In genomic region chr9:127278372-127278771, GRCh38 we compare ENCODE assay signal across 16 cellular contexts. TPM values are rescaled to one million over a fixed set of nuclear protein-coding genes. Genes with fewer than 3 reads are reported as not detected.
DNase-seq lines count a peak whose midpoint lies in the region; ATAC-seq, FAIRE-seq and TF ChIP-seq lines count a peak whose summit lies in the region.
"Had no signal": no experiment of that assay in that cellular context is flagged by ENCODE, and none has a peak within 500 bp of the region (broad histone marks: within the 10 kb centered on the region; RNA-seq: fewer than 3 reads in every experiment).

No MANE protein-coding gene starts in this region.

- no peak overlapping the region for H3K4me3 Mint-ChIP-seq in activated T-helper 1 cell treated with anti-CD3 and anti-CD28 coated beads, Interleukin-12 subunit alpha, Interleukin-12 subunit beta, Interleukin-2, Interleukin-4 antibody, amounts not matched to agents 30 ng/mL and 10 ng/mL and 1 ng/mL, durations not matched to agents 14 hours and 24 hours and 36 hours
- H3K4me3 Mint-ChIP-seq: CD4-positive, alpha-beta memory T cell; H9 had no signal

- dilution Hi-C loops in keratinocyte (cut with MboI; ENCODE audit: extremely low pct_ligation_motif_present, low sequenced_read_pairs), result no loop called here

- H3K27ac ChIP-seq in A549, result no peak overlapping the region
- H3K27ac ChIP-seq in angular gyrus (ENCODE audit: low read depth, low read length), result peak overlapping the region; percentile 44
- H3K27ac ChIP-seq in keratinocyte (ENCODE audit: control insufficient read depth, insufficient read depth, low read length), result peak overlapping the region; percentile 29
- H3K27ac ChIP-seq in left ventricle myocardium inferior (replicated peaks), result no peak overlapping the region

- H3K36me3 Mint-ChIP-seq in activated T-helper 1 cell treated with anti-CD3 and anti-CD28 coated beads, Interleukin-12 subunit alpha, Interleukin-12 subunit beta, Interleukin-2, Interleukin-4 antibody, amounts not matched to agents 30 ng/mL and 10 ng/mL and 1 ng/mL, durations not matched to agents 14 hours and 24 hours and 36 hours (ENCODE audit: low read depth), result no peaks in the 10 kb centered on the region
- H3K36me3 Mint-ChIP-seq: CD4-positive, alpha-beta memory T cell had no signal

- DNase-seq in A549 (ENCODE audit: low read depth in 1 of 2, low spot score in 1 of 2), result no peak
- peak; percentile 11 for DNase-seq in ELR (ENCODE audit: low read depth)
- DNase-seq in keratinocyte (ENCODE audit: low read depth, low spot score), result peak; percentile 7
- no peak for DNase-seq in NCI-H82 (lab: John Stamatoyannopoulos, UW)
- DNase-seq in activated T-helper 1 cell treated with anti-CD3 and anti-CD28 coated beads, Interleukin-12 subunit alpha, Interleukin-12 subunit beta, Interleukin-2, Interleukin-4 antibody, amounts not matched to agents 30 ng/mL and 10 ng/mL and 1 ng/mL, durations not matched to agents 14 hours and 24 hours and 36 hours (ENCODE audit: low spot score), result no peak
- DNase-seq in left ventricle myocardium inferior, result no peak
- DNase-seq: BE2C; CD4-positive, alpha-beta memory T cell; H9; NCI-H1105 treated with DMSO at 0.1 percent for 48 hours; NCI-H187 treated with DMSO at 0.1 percent for 48 hours; NCI-H446; SHP77 had no signal

- no peak for TF ChIP-seq RAD21 in A549 (conservative IDR thresholded peaks at IDR 0.05 in 1 of 2, IDR thresholded peaks at IDR 0.05 in 1 of 2)

- TF ChIP-seq CTCF in A549 (IDR thresholded peaks at IDR 0.05) (no peak), keratinocyte (optimal IDR thresholded peaks at IDR 0.05 in 1 of 3, IDR thresholded peaks at IDR 0.05 in 1 of 3, conservative IDR thresholded peaks at IDR 0.05 in 1 of 3; ENCODE audit: extremely low read depth in 1 of 3, insufficient read depth in 2 of 3, low read length in 3 of 3) (no peak), left ventricle myocardium inferior (IDR thresholded peaks at IDR 0.05; ENCODE audit: borderline replicate concordance) (no peak)

- CTCF ChIA-PET in A549 (lab: Yijun Ruan, JAX), result no interaction called here

- H3K36me3 ChIP-seq in keratinocyte (ENCODE audit: control insufficient read depth in 2 of 2, extremely low read depth in 1 of 2, insufficient read depth in 2 of 2, low read length in 2 of 2) (no peaks in the 10 kb centered on the region), left ventricle myocardium inferior (no peaks in the 10 kb centered on the region)

- H2AFZ ChIP-seq in keratinocyte (ENCODE audit: control insufficient read depth, low read length), result no peak overlapping the region

- WGBS in A549 (ENCODE audit: missing lambda C conversion rate), result 73% methylated on average over 2 of the region's 2 CpGs

- TF ChIP-seq POLR2A in A549 (IDR thresholded peaks at IDR 0.05; ENCODE audit: low read length), result no peak

- H3K27ac Mint-ChIP-seq in activated T-helper 1 cell treated with anti-CD3 and anti-CD28 coated beads, Interleukin-12 subunit alpha, Interleukin-12 subunit beta, Interleukin-2, Interleukin-4 antibody, amounts not matched to agents 30 ng/mL and 10 ng/mL and 1 ng/mL, durations not matched to agents 14 hours and 24 hours and 36 hours, result no peak overlapping the region
- H3K27ac Mint-ChIP-seq: CD4-positive, alpha-beta memory T cell; H9 had no signal

- no peaks in the 10 kb centered on the region for H3K9me1 ChIP-seq in keratinocyte (ENCODE audit: control insufficient read depth, extremely low read depth, insufficient read depth, low read length)

- no peak overlapping the region for H3K9ac ChIP-seq in keratinocyte (ENCODE audit: control insufficient read depth, extremely low read depth, insufficient read depth, low read length)

- ATAC-seq in A549, result no peak
- ATAC-seq: HepG2, Panc1 had no signal

- H3K9me3 Mint-ChIP-seq in activated T-helper 1 cell treated with anti-CD3 and anti-CD28 coated beads, Interleukin-12 subunit alpha, Interleukin-12 subunit beta, Interleukin-2, Interleukin-4 antibody, amounts not matched to agents 30 ng/mL and 10 ng/mL and 1 ng/mL, durations not matched to agents 14 hours and 24 hours and 36 hours, result no peaks in the 10 kb centered on the region

- intact Hi-C loops in activated T-helper 1 cell treated with anti-CD3 and anti-CD28 coated beads, Interleukin-12 subunit alpha, Interleukin-12 subunit beta, Interleukin-2, Interleukin-4 antibody, amounts not matched to agents 30 ng/mL and 10 ng/mL and 1 ng/mL, durations not matched to agents 14 hours and 24 hours and 36 hours (cut with micrococcal nuclease), result no loop called here
- intact Hi-C loops in left ventricle myocardium inferior (cut with micrococcal nuclease), result no loop called here

- FAIRE-seq in A549 (lab: Jason Lieb, UNC) (peak; percentile 13), keratinocyte (lab: Jason Lieb, UNC) (peak; percentile 86)
- FAIRE-seq: HepG2 had no signal

- H4K20me1 ChIP-seq in keratinocyte (ENCODE audit: control insufficient read depth, extremely low read depth, insufficient read depth, low read length), result no peaks in the 10 kb centered on the region

- no peaks in the 10 kb centered on the region for H3K4me1 ChIP-seq in A549
- H3K4me1 ChIP-seq in keratinocyte (ENCODE audit: control insufficient read depth, extremely low read depth, insufficient read depth, low read length), result peaks cover 11% of the 10 kb centered on the region
- H3K4me1 ChIP-seq in left ventricle myocardium inferior, result peaks cover 47% of the 10 kb centered on the region

- H3K27me3 ChIP-seq in keratinocyte (ENCODE audit: control insufficient read depth, extremely low read depth, insufficient read depth, low read length) (no peaks in the 10 kb centered on the region), left ventricle myocardium inferior (ENCODE audit: low read depth) (no peaks in the 10 kb centered on the region)
- H3K27me3 ChIP-seq: BE2C had no signal

- H3K9me3 ChIP-seq in A549 (no peaks in the 10 kb centered on the region), keratinocyte (ENCODE audit: control insufficient read depth, low read depth, low read length) (no peaks in the 10 kb centered on the region), left ventricle myocardium inferior (replicated peaks) (no peaks in the 10 kb centered on the region)
- H3K9me3 ChIP-seq: BE2C had no signal

- H3K4me3 ChIP-seq in A549 (no peak overlapping the region), keratinocyte (ENCODE audit: control insufficient read depth in 2 of 3, extremely low read depth in 1 of 3, insufficient read depth in 2 of 3, low read depth in 1 of 3, low read length in 3 of 3) (no peak overlapping the region), left ventricle myocardium inferior (no peak overlapping the region)

- H3K4me2 ChIP-seq in A549 (no peak overlapping the region), keratinocyte (ENCODE audit: control insufficient read depth, extremely low read depth, insufficient read depth, low read depth, low read length) (peak overlapping the region; percentile 17)

- POLR2A ChIA-PET in A549 (lab: Yijun Ruan, JAX), result no interaction called here

- peaks cover 10% of the 10 kb centered on the region for H3K27me3 Mint-ChIP-seq in activated T-helper 1 cell treated with anti-CD3 and anti-CD28 coated beads, Interleukin-12 subunit alpha, Interleukin-12 subunit beta, Interleukin-2, Interleukin-4 antibody, amounts not matched to agents 30 ng/mL and 10 ng/mL and 1 ng/mL, durations not matched to agents 14 hours and 24 hours and 36 hours (ENCODE audit: insufficient read depth)

- H3K79me2 ChIP-seq in keratinocyte (ENCODE audit: control insufficient read depth, insufficient read depth, low read length), result no peaks in the 10 kb centered on the region

- TF ChIP-seq EP300 in A549 (IDR thresholded peaks at IDR 0.05), result no peak

- no peaks in the 10 kb centered on the region for H3K4me1 Mint-ChIP-seq in activated T-helper 1 cell treated with anti-CD3 and anti-CD28 coated beads, Interleukin-12 subunit alpha, Interleukin-12 subunit beta, Interleukin-2, Interleukin-4 antibody, amounts not matched to agents 30 ng/mL and 10 ng/mL and 1 ng/mL, durations not matched to agents 14 hours and 24 hours and 36 hours (ENCODE audit: low read depth)
- H3K4me1 Mint-ChIP-seq: CD4-positive, alpha-beta memory T cell had no signal

TF ChIP-seq in A549, 52 proteins besides CTCF, POLR2A, EP300 and RAD21:
- TF ChIP-seq, protein P1, sequence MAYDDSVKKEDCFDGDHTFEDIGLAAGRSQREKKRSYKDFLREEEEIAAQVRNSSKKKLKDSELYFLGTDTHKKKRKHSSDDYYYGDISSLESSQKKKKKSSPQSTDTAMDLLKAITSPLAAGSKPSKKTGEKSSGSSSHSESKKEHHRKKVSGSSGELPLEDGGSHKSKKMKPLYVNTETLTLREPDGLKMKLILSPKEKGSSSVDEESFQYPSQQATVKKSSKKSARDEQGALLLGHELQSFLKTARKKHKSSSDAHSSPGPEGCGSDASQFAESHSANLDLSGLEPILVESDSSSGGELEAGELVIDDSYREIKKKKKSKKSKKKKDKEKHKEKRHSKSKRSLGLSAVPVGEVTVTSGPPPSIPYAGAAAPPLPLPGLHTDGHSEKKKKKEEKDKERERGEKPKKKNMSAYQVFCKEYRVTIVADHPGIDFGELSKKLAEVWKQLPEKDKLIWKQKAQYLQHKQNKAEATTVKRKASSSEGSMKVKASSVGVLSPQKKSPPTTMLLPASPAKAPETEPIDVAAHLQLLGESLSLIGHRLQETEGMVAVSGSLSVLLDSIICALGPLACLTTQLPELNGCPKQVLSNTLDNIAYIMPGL (CRISPR knock-in tag; IDR thresholded peaks at IDR 0.05; ENCODE audit: borderline replicate concordance), result no peak
- no peak for TF ChIP-seq FOSL2 (IDR thresholded peaks at IDR 0.05)
- TF ChIP-seq FOSL2 (CRISPR knock-in tag; IDR thresholded peaks at IDR 0.05), result 0 out of 2 replicates have a peak, but pooled peaks have one; percentile 18
- TF ChIP-seq EHMT2 (IDR thresholded peaks at IDR 0.05; ENCODE audit: low read depth), result no peak

RNA-seq across cellular contexts. Expression of gene GARNL3, which starts 13.8 kb away (rescaled TPM):
- 5.1 and 6.0 TPM in 2 replicates for polyA plus RNA-seq in A549 (2011; rRNA removed)
- polyA plus RNA-seq in A549 (2012; cell fraction: cytosol; rRNA removed), result 2.8 and 2.9 TPM in 2 replicates
- polyA plus RNA-seq in A549 (2012; cell fraction: nucleus; rRNA removed), result 6.5 and 12.9 TPM in 2 replicates
- 2.9 to 3.4 TPM (median 3.0 TPM) in 3 replicates for polyA plus RNA-seq in A549 (2017; fragmentation: RNase III; extraction: RNeasy Plus Mini Kit Qiagen cat#74134 plus additional on column Dnase treatment)
- 9.4 and 9.9 TPM in 2 replicates for polyA minus RNA-seq in A549 (2011; rRNA and poly(A)+ RNA removed)
- 2.0 to 3.3 TPM (median 2.4 TPM) in 3 replicates for polyA plus RNA-seq in keratinocyte
- 4.2 TPM for polyA plus RNA-seq in keratinocyte (2011; ENCODE audit: low read depth)
- 1.7 and 2.3 TPM in 2 replicates for polyA plus RNA-seq in keratinocyte (2011; cell fraction: cytosol; rRNA removed)
- 10.7 and 12.6 TPM in 2 replicates for polyA plus RNA-seq in keratinocyte (2011; cell fraction: nucleus; rRNA removed)
- 1.7 and 2.0 TPM in 2 replicates for polyA plus RNA-seq in keratinocyte (2012; ENCODE audit: low replicate concordance)
- polyA minus RNA-seq in keratinocyte, result 3.9 to 11.7 TPM (median 5.9 TPM) in 3 replicates
- polyA minus RNA-seq in keratinocyte (2011; cell fraction: cytosol; rRNA and poly(A)+ RNA removed), result 0.96 TPM
- polyA minus RNA-seq in keratinocyte (2011; cell fraction: nucleus; rRNA and poly(A)+ RNA removed), result 9.0 and 18.9 TPM in 2 replicates
- 1.5 and 2.0 TPM in 2 replicates for total RNA-seq in activated T-helper 1 cell treated with anti-CD3 and anti-CD28 coated beads, Interleukin-12 subunit alpha, Interleukin-12 subunit beta, Interleukin-2, Interleukin-4 antibody, amounts not matched to agents 30 ng/mL and 10 ng/mL and 1 ng/mL, durations not matched to agents 14 hours and 24 hours and 36 hours
- 22.9 TPM for total RNA-seq in left ventricle myocardium inferior

Comparison
In these comparisons a context has a peak if more than half of its experiments do, and no peak if none do; other contexts are left out.
1. DNase-seq: peak in ELR (single experiment) and keratinocyte (single experiment); none in A549 (0 of 2), NCI-H82 (single experiment), activated T-helper 1 cell treated with anti-CD3 and anti-CD28 coated beads, Interleukin-12 subunit alpha, Interleukin-12 subunit beta, Interleukin-2, Interleukin-4 antibody, amounts not matched to agents 30 ng/mL and 10 ng/mL and 1 ng/mL, durations not matched to agents 14 hours and 24 hours and 36 hours (single experiment) and left ventricle myocardium inferior (single experiment).
2. H3K27ac ChIP-seq: peak in angular gyrus (single experiment) and keratinocyte (single experiment); none in A549 (0 of 2) and left ventricle myocardium inferior (single experiment).